In genomic region chr7:1536768-1537630, GRCh38 we compare ENCODE assay signal across 8 cellular contexts. TPM values are rescaled to one million over a fixed set of nuclear protein-coding genes. Genes with fewer than 3 reads are reported as not detected.
DNase-seq lines count a peak whose midpoint lies in the region; ATAC-seq, FAIRE-seq and TF ChIP-seq lines count a peak whose summit lies in the region.

No MANE protein-coding gene starts in this region.

- POLR2A ChIA-PET in A549 (lab: Yijun Ruan, JAX), result interaction anchor here (0.8 to 2.4 kb wide), 4 partner anchors 17 to 29 kb away, joined by 3 to 18 read pairs (median 3); partner anchors contain the start of gene TMEM184A
- POLR2A ChIA-PET in OCI-LY7 (lab: Charles Lee), result no interaction called here

- FAIRE-seq in A549 (lab: Jason Lieb, UNC), result peak; percentile 56

- H3K4me3 ChIP-seq in A549 (peak overlapping the region; percentile 98), HUES6 (ENCODE audit: low read depth, low read length) (peak overlapping the region; percentile 41; the same call in 1 of the 2 replicates), stomach smooth muscle (ENCODE audit: low read length in 2 of 2) (peak overlapping the region; percentile 77 to 81), OCI-LY7 (ENCODE audit: low read depth, low read length, poor library complexity, severe bottlenecking) (no peak overlapping the region)

- H3K79me2 ChIP-seq in OCI-LY7 (ENCODE audit: insufficient read depth, low read depth, low read length), result peaks cover 37% of the 10 kb centered on the region

- peak overlapping the region; percentile 97 to 98 for H3K27ac ChIP-seq in A549
- H3K27ac ChIP-seq in HUES6 (ENCODE audit: low read depth, low read length), result peak overlapping the region; percentile 87
- H3K27ac ChIP-seq in cingulate gyrus (ENCODE audit: low read depth, low read length), result peak overlapping the region; percentile 97
- peak overlapping the region; percentile 95 for H3K27ac ChIP-seq in layer of hippocampus (ENCODE audit: low read depth, low read length)
- H3K27ac ChIP-seq in stomach smooth muscle (ENCODE audit: low read length), result peak overlapping the region; percentile 98
- H3K27ac ChIP-seq in OCI-LY7 (ENCODE audit: low read depth, low read length, poor library complexity, severe bottlenecking), result no peak overlapping the region

- TF ChIP-seq CTCF in A549 (IDR thresholded peaks at IDR 0.05) (no peak), OCI-LY7 (conservative IDR thresholded peaks at IDR 0.05; ENCODE audit: low read length) (no peak)

- CTCF ChIA-PET in A549 (lab: Yijun Ruan, JAX), result interaction anchor here (0.7 to 18.4 kb wide), 11 partner anchors 8 to 104 kb away, joined by 3 to 204 read pairs (median 4); partner anchors contain the start of genes INTS1 and TMEM184A
- CTCF ChIA-PET in OCI-LY7 (lab: Charles Lee; ENCODE audit: unreplicated experiment), result no interaction called here

- intact Hi-C loops in OCI-LY7 (cut with micrococcal nuclease; ENCODE audit: unreplicated experiment), result no loop called here

- TF ChIP-seq POLR2A in A549 (IDR thresholded peaks at IDR 0.05; ENCODE audit: low read length), result peak; percentile 36; the same call in 1 of the 2 replicates

- H3K9ac ChIP-seq in HUES6 (ENCODE audit: low read length) (peak overlapping the region; percentile 74), stomach smooth muscle (ENCODE audit: low read length in 2 of 2) (peak overlapping the region; percentile 85 to 92)

- peak; percentile 90 to 98 for DNase-seq in A549 (ENCODE audit: low read depth in 1 of 2, low spot score in 1 of 2)
- no peak for DNase-seq in GF-D8 (lab: John Stamatoyannopoulos, UW)
- DNase-seq in OCI-LY7 (ENCODE audit: low spot score), result no peak
- no peak for DNase-seq in NCI-H510A treated with DMSO at 0.1 percent for 48 hours (lab: John Stamatoyannopoulos, UW)

- peaks cover 24% of the 10 kb centered on the region for H3K36me3 ChIP-seq in HUES6 (ENCODE audit: control insufficient read depth, insufficient read depth, low read length)
- peaks cover 7 to 14% of the 10 kb centered on the region in 2 donors for H3K36me3 ChIP-seq in stomach smooth muscle (ENCODE audit: control insufficient read depth in 2 of 2, insufficient read depth in 2 of 2, low read length in 2 of 2)
- peaks cover 58% of the 10 kb centered on the region for H3K36me3 ChIP-seq in OCI-LY7 (ENCODE audit: insufficient read depth, low read length)

- TF ChIP-seq EP300 in A549 (IDR thresholded peaks at IDR 0.05), result peak; percentile 95 to 98

- no peaks in the 10 kb centered on the region for H3K9me2 ChIP-seq in OCI-LY7 (ENCODE audit: insufficient read depth, low read length)

- WGBS in A549 (ENCODE audit: missing lambda C conversion rate), result 2% methylated on average over 17 of the region's 57 CpGs

- peak; percentile 49 to 67 for ATAC-seq in A549

- peak in 1 of 2 experiments; percentile 46; a peak in 2 of 5 replicates for TF ChIP-seq RAD21 in A549 (conservative IDR thresholded peaks at IDR 0.05 in 1 of 2, IDR thresholded peaks at IDR 0.05 in 1 of 2)

- BruUV-seq in OCI-LY7 (replicated peaks; lab: Mats Ljungman, UMichigan), result no TSS peak

- H3K27me3 ChIP-seq in HUES6 (ENCODE audit: control insufficient read depth, insufficient read depth, low read length), result peaks cover 14% of the 10 kb centered on the region; the same call in 1 of the 2 replicates
- H3K27me3 ChIP-seq in layer of hippocampus (ENCODE audit: control insufficient read depth, insufficient read depth, low read length), result no peaks in the 10 kb centered on the region
- no peaks in the 10 kb centered on the region for H3K27me3 ChIP-seq in stomach smooth muscle (ENCODE audit: control insufficient read depth in 1 of 2, insufficient read depth in 2 of 2, low read length in 2 of 2)

- peaks cover 4% of the 10 kb centered on the region for H4K20me1 ChIP-seq in OCI-LY7 (ENCODE audit: insufficient read depth, low read length)

- H3K4me2 ChIP-seq in A549 (peak overlapping the region; percentile 98), OCI-LY7 (ENCODE audit: low read length) (no peak overlapping the region)

- H3K4me1 ChIP-seq in A549 (peaks cover 73% of the 10 kb centered on the region), HUES6 (ENCODE audit: control insufficient read depth, insufficient read depth, low read length) (peaks cover 54% of the 10 kb centered on the region), stomach smooth muscle (ENCODE audit: control insufficient read depth, insufficient read depth, low read length) (peaks cover 55% of the 10 kb centered on the region), OCI-LY7 (ENCODE audit: insufficient read depth, low read length, poor library complexity, severe bottlenecking) (peaks cover 19% of the 10 kb centered on the region)

- H2AFZ ChIP-seq in OCI-LY7 (ENCODE audit: low read length), result no peak overlapping the region

- H3K9me3 ChIP-seq in A549 (no peaks in the 10 kb centered on the region), HUES6 (ENCODE audit: control insufficient read depth, insufficient read depth, low read depth, low read length) (no peaks in the 10 kb centered on the region), stomach smooth muscle (ENCODE audit: control insufficient read depth in 2 of 2, low read length in 2 of 2) (no peaks in the 10 kb centered on the region), OCI-LY7 (ENCODE audit: low read length) (no peaks in the 10 kb centered on the region)

TF ChIP-seq in A549, 52 proteins besides CTCF, POLR2A, EP300 and RAD21 (continues in another document):
- TF ChIP-seq PHF8 (IDR thresholded peaks at IDR 0.05; ENCODE audit: borderline replicate concordance, low read depth), result no peak
- TF ChIP-seq ZNF302 (CRISPR knock-in tag; IDR thresholded peaks at IDR 0.05), result 0 out of 2 replicates have a peak, but pooled peaks have one; percentile 82
- peak; percentile 69 for TF ChIP-seq FOSB (CRISPR knock-in tag; IDR thresholded peaks at IDR 0.05)
- no peak for TF ChIP-seq RFX5 (IDR thresholded peaks at IDR 0.05)
- TF ChIP-seq BCL3 (IDR thresholded peaks at IDR 0.05), result peak; percentile 89
- TF ChIP-seq EHF (CRISPR knock-in tag; IDR thresholded peaks at IDR 0.05), result peak; percentile 91
- TF ChIP-seq POLR2AphosphoS2 (conservative IDR thresholded peaks at IDR 0.05; ENCODE audit: low read length), result peak; percentile 92
- no peak for TF ChIP-seq USF2 (IDR thresholded peaks at IDR 0.05)
- peak; percentile 52; the same call in 1 of the 2 replicates for TF ChIP-seq NPAS2 (CRISPR knock-in tag; IDR thresholded peaks at IDR 0.05; ENCODE audit: borderline replicate concordance)
- no peak for TF ChIP-seq CBX8 (IDR thresholded peaks at IDR 0.05)
- TF ChIP-seq HDAC2 (IDR thresholded peaks at IDR 0.05), result no peak
- TF ChIP-seq RCOR1 (IDR thresholded peaks at IDR 0.05; ENCODE audit: low read depth, low read length), result no peak
- no peak for TF ChIP-seq RNF2 (IDR thresholded peaks at IDR 0.05; ENCODE audit: borderline replicate concordance, low read depth)
- peak; percentile 42; the same call in 2 of the 3 replicates for TF ChIP-seq SMC3 (IDR thresholded peaks at IDR 0.05)

RNA-seq across cellular contexts. Expression of gene MAFK, which starts 6.5 kb away (rescaled TPM):
- polyA plus RNA-seq in A549 (2011; rRNA removed) (61.0 and 67.9 TPM in 2 replicates), A549 (2017; fragmentation: RNase III; extraction: RNeasy Plus Mini Kit Qiagen cat#74134 plus additional on column Dnase treatment) (93.1 to 106 TPM (median 101 TPM) in 3 replicates)
- 47.0 and 67.0 TPM in 2 replicates for polyA plus RNA-seq in A549 (2012; cell fraction: cytosol; rRNA removed)
- polyA plus RNA-seq in A549 (2012; cell fraction: nucleus; rRNA removed), result 433 and 488 TPM in 2 replicates
- 25.5 and 36.5 TPM in 2 replicates for polyA minus RNA-seq in A549 (2011; rRNA and poly(A)+ RNA removed)
- 25.2 and 26.1 TPM in 2 replicates for total RNA-seq in OCI-LY7 (2014; rRNA removed; shearing (Covaris generic))
- 32.7 and 39.0 TPM in 2 replicates for total RNA-seq in OCI-LY7 (2022)

RNA-seq across cellular contexts. Expression of gene TMEM184A, which starts 19.0 kb away (rescaled TPM):
- 18.4 and 22.0 TPM in 2 replicates for polyA plus RNA-seq in A549 (2011; rRNA removed)
- polyA plus RNA-seq in A549 (2012; cell fraction: cytosol; rRNA removed), result 22.6 and 32.6 TPM in 2 replicates
- polyA plus RNA-seq in A549 (2012; cell fraction: nucleus; rRNA removed), result 86.6 and 140 TPM in 2 replicates
- 14.3 to 16.1 TPM (median 15.8 TPM) in 3 replicates for polyA plus RNA-seq in A549 (2017; fragmentation: RNase III; extraction: RNeasy Plus Mini Kit Qiagen cat#74134 plus additional on column Dnase treatment)
- 51.8 and 53.5 TPM in 2 replicates for polyA minus RNA-seq in A549 (2011; rRNA and poly(A)+ RNA removed)
- total RNA-seq in OCI-LY7 (2014; rRNA removed; shearing (Covaris generic)), result 0.19 and 0.77 TPM in 2 replicates
- total RNA-seq in OCI-LY7 (2022), result not detected in 2 replicates

RNA-seq across cellular contexts. Expression of gene INTS1, which starts 32.8 kb away (rescaled TPM):
- polyA plus RNA-seq in A549 (2011; rRNA removed) (14.6 and 18.4 TPM in 2 replicates), A549 (2017; fragmentation: RNase III; extraction: RNeasy Plus Mini Kit Qiagen cat#74134 plus additional on column Dnase treatment) (48.0 to 48.7 TPM (median 48.1 TPM) in 3 replicates)
- polyA plus RNA-seq in A549 (2012; cell fraction: cytosol; rRNA removed), result 50.9 and 73.0 TPM in 2 replicates
- 263 and 419 TPM in 2 replicates for polyA plus RNA-seq in A549 (2012; cell fraction: nucleus; rRNA removed)
- polyA minus RNA-seq in A549 (2011; rRNA and poly(A)+ RNA removed), result 28.4 and 51.5 TPM in 2 replicates
- total RNA-seq in OCI-LY7 (2014; rRNA removed; shearing (Covaris generic)), result 61.5 and 83.6 TPM in 2 replicates
- total RNA-seq in OCI-LY7 (2022), result 187 and 188 TPM in 2 replicates

RNA-seq across cellular contexts. Expression of gene PSMG3, which starts 32.8 kb away (rescaled TPM):
- polyA plus RNA-seq in A549 (2011; rRNA removed) (83.9 and 89.3 TPM in 2 replicates), A549 (2017; fragmentation: RNase III; extraction: RNeasy Plus Mini Kit Qiagen cat#74134 plus additional on column Dnase treatment) (75.9 to 81.0 TPM (median 78.3 TPM) in 3 replicates)
- 158 and 161 TPM in 2 replicates for polyA plus RNA-seq in A549 (2012; cell fraction: cytosol; rRNA removed)
- polyA plus RNA-seq in A549 (2012; cell fraction: nucleus; rRNA removed), result 102 and 111 TPM in 2 replicates
- 22.6 and 32.9 TPM in 2 replicates for polyA minus RNA-seq in A549 (2011; rRNA and poly(A)+ RNA removed)
- total RNA-seq in OCI-LY7 (2014; rRNA removed; shearing (Covaris generic)), result 128 and 129 TPM in 2 replicates
- total RNA-seq in OCI-LY7 (2022), result 55.1 and 63.7 TPM in 2 replicates

Comparison
In these comparisons a context has a peak if more than half of its experiments do, and no peak if none do; other contexts are left out.
1. DNase-seq: peak in A549 (2 of 2); none in GF-D8 (single experiment), OCI-LY7 (single experiment) and NCI-H510A treated with DMSO at 0.1 percent for 48 hours (single experiment).